ENCODE assay signal across 20 cellular contexts in genomic region chr22:49948116-49948515, GRCh38. TPM values are rescaled to one million over a fixed set of nuclear protein-coding genes. Genes with fewer than 3 reads are reported as not detected.
DNase-seq lines count a peak whose midpoint lies in the region; ATAC-seq, FAIRE-seq and TF ChIP-seq lines count a peak whose summit lies in the region.
"Had no signal": no experiment of that assay in that cellular context is flagged by ENCODE, and none has a peak within 500 bp of the region (broad histone marks: within the 10 kb centered on the region; RNA-seq: fewer than 3 reads in every experiment).

No MANE protein-coding gene starts in this region.

- H3K9me3 Mint-ChIP-seq in progenitor cell of endocrine pancreas (ENCODE audit: low read depth), result no peaks in the 10 kb centered on the region
- H3K9me3 Mint-ChIP-seq: CD8-positive, alpha-beta T cell; endodermal cell had no signal

- H3K9me3 ChIP-seq in BLaER1 treated with 17β-estradiol and CSF1 and Interleukin-3, amounts not matched to agents 10 nM and 100 nM (replicated peaks in 1 of 11), result no peaks in the 10 kb centered on the region
- no peaks in the 10 kb centered on the region for H3K9me3 ChIP-seq in body of pancreas
- no peaks in the 10 kb centered on the region for H3K9me3 ChIP-seq in left lung
- H3K9me3 ChIP-seq in small intestine (ENCODE audit: control insufficient read depth, low read depth), result no peaks in the 10 kb centered on the region

- peak overlapping the region in 9 of 11 experiments; percentile 18 to 68 (median 46); a peak in 14 of 22 replicates for H3K4me2 ChIP-seq in BLaER1 treated with 17β-estradiol and CSF1 and Interleukin-3, amounts not matched to agents 10 nM and 100 nM

- no peak overlapping the region for H3K27ac Mint-ChIP-seq in progenitor cell of endocrine pancreas
- H3K27ac Mint-ChIP-seq: CD8-positive, alpha-beta T cell; endodermal cell had no signal

- DNase-seq in body of pancreas, result peak in 3 of 4 donors; percentile 68 to 77 (median 76)
- no peak for DNase-seq in left lung
- peak; percentile 73 for DNase-seq in small intestine
- no peak for DNase-seq in progenitor cell of endocrine pancreas (ENCODE audit: low spot score, unreplicated experiment)
- no peak for DNase-seq in RCC 7860 (ENCODE audit: low spot score)
- DNase-seq in GDM1 (lab: John Stamatoyannopoulos, UW), result no peak
- no peak for DNase-seq in Ammon's horn (ENCODE audit: low spot score)
- DNase-seq: ACHN; activated CD4-positive, alpha-beta T cell treated with anti-CD3 and anti-CD28 coated beads, Interleukin-2, amount 50 U/mL, for 4 hours; activated naive CD4-positive, alpha-beta T cell treated with Interleukin-2 at 50 U/mL for 16 hours; activated T-cell treated with anti-CD3 and anti-CD28 coated beads for 4 hours; CD8-positive, alpha-beta T cell; left cardiac atrium; NCI-H187 treated with DMSO at 0.1 percent for 48 hours; NCI-H446 treated with DMSO at 0.1 percent for 48 hours; SHP77; stimulated activated CD4-positive, alpha-beta T cell treated with anti-CD3 and anti-CD28 coated beads, Interleukin-4, amount 100 ng/mL, for 4 hours; T-helper 1 cell had no signal

- TF ChIP-seq POLR2A in body of pancreas (IDR thresholded peaks at IDR 0.05), result no peak

- H3K27me3 ChIP-seq in BLaER1 treated with 17β-estradiol and CSF1 and Interleukin-3, amounts not matched to agents 10 nM and 100 nM, result no peaks in the 10 kb centered on the region
- H3K27me3 ChIP-seq in body of pancreas (no peaks in the 10 kb centered on the region), left lung (no peaks in the 10 kb centered on the region), small intestine (ENCODE audit: control insufficient read depth in 2 of 2, insufficient read depth in 2 of 2, low read length in 2 of 2) (no peaks in the 10 kb centered on the region)

- no peak for TF ChIP-seq CTCF in body of pancreas (IDR thresholded peaks at IDR 0.05)
- TF ChIP-seq CTCF in left lung (IDR thresholded peaks at IDR 0.05), result no peak
- no peak for TF ChIP-seq CTCF in progenitor cell of endocrine pancreas (IDR thresholded peaks at IDR 0.05; ENCODE audit: unreplicated experiment)

- intact Hi-C loops in body of pancreas (cut with DNase I) (no loop called here), left lung (cut with DNase I) (no loop called here)

- H3K4me3 Mint-ChIP-seq in progenitor cell of endocrine pancreas (ENCODE audit: low read depth), result no peak overlapping the region
- H3K4me3 Mint-ChIP-seq: CD8-positive, alpha-beta T cell; endodermal cell had no signal

- FAIRE-seq in small intestine (lab: Jason Lieb, UNC), result no peak
- no peak for FAIRE-seq in RCC 7860 (lab: Jason Lieb, UNC)

- H4K20me1 ChIP-seq in BLaER1 treated with 17β-estradiol and CSF1 and Interleukin-3, amounts not matched to agents 10 nM and 100 nM, result peaks cover 0 to 10% (median 0%) of the 10 kb centered on the region in 11 experiments; a peak in 2 of 22 replicates

- H3K9ac ChIP-seq in BLaER1 treated with 17β-estradiol and CSF1 and Interleukin-3, amounts not matched to agents 10 nM and 100 nM, result peak overlapping the region in 6 of 11 experiments; percentile 19 to 56 (median 37); a peak in 5 of 22 replicates

- H3K4me1 ChIP-seq in BLaER1 treated with 17β-estradiol and CSF1 and Interleukin-3, amounts not matched to agents 10 nM and 100 nM, result peaks cover 23 to 85% (median 68%) of the 10 kb centered on the region in 10 experiments
- H3K4me1 ChIP-seq in body of pancreas (peaks cover 76% of the 10 kb centered on the region), left lung (peaks cover 21 to 52% of the 10 kb centered on the region in 2 donors), small intestine (ENCODE audit: control insufficient read depth in 2 of 2, insufficient read depth in 1 of 2, low read depth in 1 of 2, low read length in 1 of 2) (peaks cover 3 to 4% of the 10 kb centered on the region in 2 donors)

- peaks cover 4% of the 10 kb centered on the region for H3K4me1 Mint-ChIP-seq in progenitor cell of endocrine pancreas (ENCODE audit: low read depth)
- H3K4me1 Mint-ChIP-seq: endodermal cell had no signal

- H3K36me3 Mint-ChIP-seq in progenitor cell of endocrine pancreas (ENCODE audit: insufficient read depth), result no peaks in the 10 kb centered on the region
- H3K36me3 Mint-ChIP-seq: CD8-positive, alpha-beta T cell had no signal

- WGBS in body of pancreas, 2 donors, result 26% methylated on average over 11 of the region's 13 CpGs; no CpG with 5 or more reads in 1 of the 2 donors
- 33 to 62% (median 38%) methylated on average over 12 to 13 of the region's 13 CpGs for WGBS in small intestine, 3 donors

- no peak overlapping the region for H3K4me3 ChIP-seq in BLaER1 treated with 17β-estradiol and CSF1 and Interleukin-3, amounts not matched to agents 10 nM and 100 nM
- H3K4me3 ChIP-seq in body of pancreas (peak overlapping the region in 1 of 2 donors; percentile 17), left lung (peak overlapping the region; percentile 27 to 36), small intestine (ENCODE audit: low read depth in 1 of 2, low read length in 2 of 2) (peak overlapping the region; percentile 34 to 50)

- no peaks in the 10 kb centered on the region for H3K27me3 Mint-ChIP-seq in progenitor cell of endocrine pancreas

- H3K27ac ChIP-seq in BLaER1 treated with 17β-estradiol and CSF1 and Interleukin-3, amounts not matched to agents 10 nM and 100 nM, result no peak overlapping the region
- peak overlapping the region; percentile 99 to 100 (median 100) for H3K27ac ChIP-seq in body of pancreas
- H3K27ac ChIP-seq in left lung, result peak overlapping the region; percentile 77 to 86
- peak overlapping the region; percentile 94 to 98 for H3K27ac ChIP-seq in small intestine (ENCODE audit: low read depth in 1 of 2, low read length in 1 of 2)

- no peaks in the 10 kb centered on the region for H3K36me3 ChIP-seq in BLaER1 treated with 17β-estradiol and CSF1 and Interleukin-3, amounts not matched to agents 10 nM and 100 nM
- H3K36me3 ChIP-seq in body of pancreas (replicated peaks in 1 of 2; ENCODE audit: insufficient read depth in 1 of 2, low read depth in 2 of 2), result no peaks in the 10 kb centered on the region
- no peaks in the 10 kb centered on the region for H3K36me3 ChIP-seq in left lung
- H3K36me3 ChIP-seq in small intestine (ENCODE audit: control insufficient read depth in 2 of 2, insufficient read depth in 2 of 2, low read length in 2 of 2), result no peaks in the 10 kb centered on the region

- ATAC-seq in body of pancreas (no peak), left lung (peak; percentile 13)
- ATAC-seq: CD8-positive, alpha-beta T cell had no signal

RNA-seq across cellular contexts. Expression of gene PIM3, which starts 12.5 kb away (rescaled TPM):
- total RNA-seq in body of pancreas (10 to 100 TPM; 57.3 to 98.9 TPM), left lung (100 to 1,000 TPM in 1 of 2 donors, 10 to 100 TPM in 1; 80.6 to 129 TPM), progenitor cell of endocrine pancreas (17.4 and 19.0 TPM in 2 replicates)
- polyA plus RNA-seq in small intestine, result 10 to 100 TPM; 35.7 to 72.2 (median 49.4) TPM

RNA-seq across cellular contexts. Expression of gene CRELD2, which starts 29.7 kb away (rescaled TPM):
- total RNA-seq in body of pancreas, result 100 to 1,000 TPM in 1 of 2 donors, 10 to 100 TPM in 1; 73.9 to 201 TPM
- 10 to 100 TPM; 59.7 to 79.7 TPM for total RNA-seq in left lung
- polyA plus RNA-seq in small intestine, result 100 to 1,000 TPM in 1 of 3 donors, 10 to 100 TPM in 2; 11.9 to 107 (median 20.8) TPM
- total RNA-seq in progenitor cell of endocrine pancreas, result 42.2 and 42.4 TPM in 2 replicates

RNA-seq across cellular contexts. Expression of gene ALG12, which starts 29.9 kb away (rescaled TPM):
- 10 to 100 TPM; 16.2 to 17.9 TPM for total RNA-seq in body of pancreas
- 10 to 100 TPM; 29.4 to 35.2 TPM for total RNA-seq in left lung
- 10 to 100 TPM in 1 of 3 donors, 1 to 10 TPM in 2; 9.4 to 15.2 (median 9.5) TPM for polyA plus RNA-seq in small intestine
- 22.0 and 25.7 TPM in 2 replicates for total RNA-seq in progenitor cell of endocrine pancreas

Comparison
In these comparisons a context has a peak if more than half of its experiments do, and no peak if none do; other contexts are left out.
1. H3K27ac ChIP-seq: peak in body of pancreas (4 of 4), left lung (2 of 2) and small intestine (2 of 2); none in BLaER1 treated with 17β-estradiol and CSF1 and Interleukin-3, amounts not matched to agents 10 nM and 100 nM (0 of 11).
2. H3K4me3 ChIP-seq: peak in left lung (2 of 2) and small intestine (2 of 2); none in BLaER1 treated with 17β-estradiol and CSF1 and Interleukin-3, amounts not matched to agents 10 nM and 100 nM (0 of 10).
3. DNase-seq: peak in body of pancreas (3 of 4) and small intestine (single experiment); none in left lung (0 of 2), progenitor cell of endocrine pancreas (single experiment), RCC 7860 (single experiment), GDM1 (single experiment) and Ammon's horn (single experiment).